In genomic region chr15:73979636-73980035, GRCh38 we compare ENCODE assay signal across 28 cellular contexts.
"Had no signal": no experiment of that assay in that cellular context is flagged by ENCODE, and none has a peak within 500 bp of the region (broad histone marks: within the 10 kb centered on the region; RNA-seq: fewer than 3 reads in every experiment).

No MANE protein-coding gene starts in this region.

- H3K36me3 ChIP-seq: ascending aorta had no signal

- H3K27ac Mint-ChIP-seq: activated CD8-positive, alpha-beta T cell treated with anti-CD3 and anti-CD28 coated beads for 36 hours; activated naive CD4-positive, alpha-beta T cell treated with anti-CD3 and anti-CD28 coated beads, Interleukin-2, amount 50 U/mL, for 24 hours; activated T-helper 1 cell treated with anti-CD3 and anti-CD28 coated beads, Interleukin-12 subunit alpha, Interleukin-12 subunit beta, Interleukin-2, Interleukin-4 antibody, amounts not matched to agents 30 ng/mL and 10 ng/mL and 1 ng/mL, durations not matched to agents 14 hours and 24 hours and 36 hours; IgD-negative memory B cell; T-cell had no signal

- H3K4me3 Mint-ChIP-seq: activated CD8-positive, alpha-beta T cell treated with anti-CD3 and anti-CD28 coated beads for 36 hours; activated naive CD4-positive, alpha-beta T cell treated with anti-CD3 and anti-CD28 coated beads, Interleukin-2, amount 50 U/mL, for 24 hours; activated T-helper 1 cell treated with anti-CD3 and anti-CD28 coated beads, Interleukin-12 subunit alpha, Interleukin-12 subunit beta, Interleukin-2, Interleukin-4 antibody, amounts not matched to agents 30 ng/mL and 10 ng/mL and 1 ng/mL, durations not matched to agents 14 hours and 24 hours and 36 hours; T-cell had no signal

- DNase-seq: activated CD4-positive, CD25-positive, alpha-beta regulatory T cell; activated CD8-positive, alpha-beta memory T cell treated with anti-CD3 and anti-CD28 coated beads, Interleukin-2, amount 50 U/mL, for 4 hours; activated CD8-positive, alpha-beta T cell treated with anti-CD3 and anti-CD28 coated beads for 36 hours; activated effector memory CD4-positive, alpha-beta T cell treated with Interleukin-2 at 50 U/mL for 16 hours; activated naive CD4-positive, alpha-beta T cell; activated T-cell treated with anti-CD3 and anti-CD28 coated beads, Interleukin-2, amount 50 U/mL, for 1 hour; amniotic stem cell; body of pancreas; central memory CD4-positive, alpha-beta T cell; KG1; MV-4-11; NCI-H1092 treated with DMSO at 0.1 percent for 48 hours; NCI-H1436; NCI-H1694 treated with DMSO at 0.1 percent for 48 hours; NCI-H2029 treated with DMSO at 0.1 percent for 48 hours; NCI-H345; NCI-H510A; NCI-H748 treated with DMSO at 0.1 percent for 48 hours; OCI-M1; RPMI8226; T-cell; T-helper 2 cell; T1000 had no signal

- H3K27me3 ChIP-seq: ascending aorta had no signal

- H3K9me3 ChIP-seq: ascending aorta, body of pancreas had no signal

- H3K36me3 Mint-ChIP-seq: IgD-negative memory B cell had no signal

- H3K27ac ChIP-seq: ascending aorta, SK-N-MC had no signal

- H3K4me3 ChIP-seq: ascending aorta, body of pancreas, SK-N-MC had no signal

- H3K9me3 Mint-ChIP-seq: activated CD8-positive, alpha-beta T cell treated with anti-CD3 and anti-CD28 coated beads for 36 hours; activated naive CD4-positive, alpha-beta T cell treated with anti-CD3 and anti-CD28 coated beads, Interleukin-2, amount 50 U/mL, for 24 hours; activated T-helper 1 cell treated with anti-CD3 and anti-CD28 coated beads, Interleukin-12 subunit alpha, Interleukin-12 subunit beta, Interleukin-2, Interleukin-4 antibody, amounts not matched to agents 30 ng/mL and 10 ng/mL and 1 ng/mL, durations not matched to agents 14 hours and 24 hours and 36 hours; IgD-negative memory B cell; T-cell had no signal
